Comparison of ENCODE assay signal across 24 cellular contexts in the genomic region with DNA sequence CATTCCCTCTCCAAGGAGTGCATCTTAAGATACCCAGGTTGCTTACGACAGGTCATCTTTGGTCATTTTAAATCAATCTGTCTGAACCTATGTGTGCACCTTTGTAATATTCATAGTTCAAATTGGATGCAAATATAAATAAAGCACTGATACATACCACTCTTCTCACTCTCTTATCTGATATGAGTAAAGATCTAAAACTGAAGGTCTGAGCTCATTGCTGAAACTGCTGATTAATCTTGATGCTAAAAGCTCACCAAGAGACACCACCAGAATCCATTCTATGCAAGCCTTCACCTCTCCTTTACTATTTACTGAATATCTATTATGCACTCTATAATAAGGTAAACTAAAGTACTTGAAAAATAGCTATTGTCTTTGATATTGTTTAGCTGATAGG. TPM values are rescaled to one million over a fixed set of nuclear protein-coding genes. Genes with fewer than 3 reads are reported as not detected.
A peak's percentile ranks its signal among the peaks of the same experiment; 100 is the strongest.
DNase-seq lines count a peak whose midpoint lies in the region; ATAC-seq and TF ChIP-seq lines count a peak whose summit lies in the region.
"Had no signal": no experiment of that assay in that cellular context is flagged by ENCODE, and none has a peak within 500 bp of the region (broad histone marks: within the 10 kb centered on the region; RNA-seq: fewer than 3 reads in every experiment).

No MANE protein-coding gene starts in this region.

- ATAC-seq in GM18520 (IDR thresholded peaks at IDR 0.05; ENCODE audit: unreplicated experiment) (peak; percentile 75), HG02610 (IDR thresholded peaks at IDR 0.05; ENCODE audit: unreplicated experiment) (peak; percentile 83), HG03520 (IDR thresholded peaks at IDR 0.05; ENCODE audit: unreplicated experiment) (peak; percentile 84)
- ATAC-seq: effector memory CD8-positive, alpha-beta T cell; left colon had no signal

- H3K9me3 ChIP-seq in ovary (no peaks in the 10 kb centered on the region), MG63 (no peaks in the 10 kb centered on the region)
- H3K9me3 ChIP-seq: upper lobe of left lung had no signal

- WGBS in ovary, 3 donors, result 96 to 98% (median 97%) methylated on average over 1 of the region's 1 CpG

- H3K27me3 ChIP-seq in ovary, result no peaks in the 10 kb centered on the region
- H3K27me3 ChIP-seq in MG63, result no peaks in the 10 kb centered on the region
- H3K27me3 ChIP-seq: cardiac muscle cell, upper lobe of left lung had no signal

- no peak for TF ChIP-seq POLR2A in ovary (IDR thresholded peaks at IDR 0.05)

- intact Hi-C loops in ovary (cut with DNase I), result no loop called here

- DNase-seq in ovary, result no peak
- DNase-seq in T-helper 1 cell, result no peak
- DNase-seq in NCI-H1105 treated with DMSO at 0.1 percent for 48 hours (lab: John Stamatoyannopoulos, UW), result no peak
- DNase-seq in MG63, result no peak
- DNase-seq: activated CD4-positive, alpha-beta T cell treated with anti-CD3 and anti-CD28 coated beads, Interleukin-2, amount 50 U/mL, for 4 hours; activated CD8-positive, alpha-beta memory T cell treated with anti-CD3 and anti-CD28 coated beads, Interleukin-2, amount 50 U/mL, for 4 hours; aorta; effector memory CD8-positive, alpha-beta T cell; foreskin fibroblast; GM23248; left colon; NCI-H2029 treated with DMSO at 0.1 percent for 48 hours; NCI-H2227 treated with DMSO at 0.1 percent for 48 hours; NCI-H748 treated with DMSO at 0.1 percent for 48 hours; upper lobe of left lung had no signal

- H3K4me3 ChIP-seq in ovary (no peak overlapping the region), MG63 (no peak overlapping the region)
- H3K4me3 ChIP-seq: cardiac muscle cell, coronary artery, GM23248, upper lobe of left lung had no signal

- no peaks in the 10 kb centered on the region for H3K4me1 ChIP-seq in ovary (ENCODE audit: insufficient read depth)

- TF ChIP-seq CTCF in 22Rv1 (IDR thresholded peaks at IDR 0.05), result no peak
- TF ChIP-seq CTCF in ovary (IDR thresholded peaks at IDR 0.05), result no peak

- H3K36me3 ChIP-seq in ovary, result no peaks in the 10 kb centered on the region
- H3K36me3 ChIP-seq in MG63, result no peaks in the 10 kb centered on the region
- H3K36me3 ChIP-seq: cardiac muscle cell, upper lobe of left lung had no signal

- peak overlapping the region; percentile 84 for H3K27ac ChIP-seq in 22Rv1
- no peak overlapping the region for H3K27ac ChIP-seq in ovary
- H3K27ac ChIP-seq: cardiac muscle cell, coronary artery, GM23248, RWPE1, upper lobe of left lung had no signal

- TF ChIP-seq EP300 in ovary (IDR thresholded peaks at IDR 0.05), result no peak

RNA-seq across cellular contexts. Expression of a gene that starts 16.6 kb away (rescaled TPM):
- total RNA-seq in ovary, result under 1 TPM; 0.23 to 0.69 (median 0.36) TPM
- polyA plus RNA-seq in ovary, result under 1 TPM; 0.36 to 0.48 TPM
- total RNA-seq in MG63 (2014; rRNA removed; shearing (Covaris generic); ENCODE audit: low replicate concordance), result 0.17 TPM in 1 of 2 replicates, not detected in the other
- total RNA-seq: GM23248, myocyte had no signal
- polyA plus RNA-seq: BJ, cardiac muscle cell, GM23248 had no signal
